In genomic region chr11:124864892-124865180, GRCh38 we compare ENCODE assay signal across 21 cellular contexts. TPM values are rescaled to one million over a fixed set of nuclear protein-coding genes. Genes with fewer than 3 reads are reported as not detected.
"Had no signal": no experiment of that assay in that cellular context is flagged by ENCODE, and none has a peak within 500 bp of the region (broad histone marks: within the 10 kb centered on the region; RNA-seq: fewer than 3 reads in every experiment).

No MANE protein-coding gene starts in this region.

- H3K36me3 ChIP-seq: esophagus squamous epithelium, heart left ventricle, ovary had no signal

- H3K4me3 ChIP-seq: ovary, testis had no signal

- H3K36me3 Mint-ChIP-seq: T-cell had no signal

- H3K27me3 ChIP-seq: testis had no signal

- DNase-seq: activated CD4-positive, alpha-beta T cell treated with anti-CD3 and anti-CD28 coated beads, Interleukin-2, amount 10 ng/mL, durations not matched to agents 24 days and 14 days; activated effector memory CD4-positive, alpha-beta T cell treated with Interleukin-2 at 50 U/mL for 16 hours; activated T-cell treated with anti-CD3 and anti-CD28 coated beads, Interleukin-2, amount 50 U/mL, for 1 hour; amniotic stem cell; cerebellar nuclear complex; esophagus squamous epithelium; foreskin melanocyte; kidney glomerular epithelial cell; nephron progenitor cell; stimulated activated CD4-positive, alpha-beta T cell treated with anti-CD3 and anti-CD28 coated beads, Interleukin-4, amount 100 ng/mL, for 4 hours; stimulated activated naive CD8-positive, alpha-beta T cell treated with anti-CD3 and anti-CD28 coated beads, Interleukin-15, amount 100 ng/mL, for 72 hours; T-cell; T1000; testis had no signal

- H3K27ac ChIP-seq: esophagus squamous epithelium, heart left ventricle, ovary, testis had no signal

- H3K4me3 Mint-ChIP-seq: activated CD4-positive, alpha-beta T cell treated with anti-CD3 and anti-CD28 coated beads, Interleukin-2, amount 10 ng/mL, durations not matched to agents 24 days and 14 days; nephron progenitor cell had no signal

- ATAC-seq: activated naive CD4-positive, alpha-beta T cell treated with anti-CD3 and anti-CD28 coated beads, Interleukin-2, amount 50 U/mL, for 72 hours; heart left ventricle; stimulated activated naive CD8-positive, alpha-beta T cell treated with anti-CD3 and anti-CD28 coated beads, Interleukin-15, amount 100 ng/mL, for 72 hours; T-cell had no signal

- H3K27ac Mint-ChIP-seq: activated CD4-positive, alpha-beta T cell treated with anti-CD3 and anti-CD28 coated beads, Interleukin-2, amount 10 ng/mL, durations not matched to agents 24 days and 14 days; activated naive CD4-positive, alpha-beta T cell treated with anti-CD3 and anti-CD28 coated beads, Interleukin-2, amount 50 U/mL, for 72 hours; nephron progenitor cell; stimulated activated naive CD8-positive, alpha-beta T cell treated with anti-CD3 and anti-CD28 coated beads, Interleukin-15, amount 100 ng/mL, for 72 hours; T-cell had no signal

- H3K9me3 ChIP-seq: esophagus squamous epithelium, heart left ventricle, ovary, testis had no signal

- H3K9me3 Mint-ChIP-seq: activated CD4-positive, alpha-beta T cell treated with anti-CD3 and anti-CD28 coated beads, Interleukin-2, amount 10 ng/mL, durations not matched to agents 24 days and 14 days; activated naive CD4-positive, alpha-beta T cell treated with anti-CD3 and anti-CD28 coated beads, Interleukin-2, amount 50 U/mL, for 72 hours; nephron progenitor cell; stimulated activated naive CD8-positive, alpha-beta T cell treated with anti-CD3 and anti-CD28 coated beads, Interleukin-15, amount 100 ng/mL, for 72 hours; T-cell had no signal

RNA-seq across cellular contexts. Expression of gene ROBO4, which starts 32.8 kb away (rescaled TPM):
- total RNA-seq: activated CD4-positive, alpha-beta T cell treated with anti-CD3 and anti-CD28 coated beads, Interleukin-2, amount 10 ng/mL, durations not matched to agents 24 days and 14 days; activated CD8-positive, alpha-beta memory T cell treated with anti-CD3 and anti-CD28 coated beads for 36 hours; activated naive CD4-positive, alpha-beta T cell treated with anti-CD3 and anti-CD28 coated beads, Interleukin-2, amount 50 U/mL, for 72 hours had no signal

RNA-seq across cellular contexts. Expression of gene HEPN1, which starts 54.2 kb away (rescaled TPM):
- total RNA-seq: activated CD4-positive, alpha-beta T cell treated with anti-CD3 and anti-CD28 coated beads, Interleukin-2, amount 10 ng/mL, durations not matched to agents 24 days and 14 days; activated CD8-positive, alpha-beta memory T cell treated with anti-CD3 and anti-CD28 coated beads for 36 hours; activated naive CD4-positive, alpha-beta T cell treated with anti-CD3 and anti-CD28 coated beads, Interleukin-2, amount 50 U/mL, for 72 hours; esophagus squamous epithelium; heart left ventricle; lower leg skin; mesenteric fat pad; T-cell; testis; urinary bladder had no signal
- polyA plus RNA-seq: heart left ventricle, ovary, urinary bladder had no signal
